ENCODE assay signal across 7 cellular contexts in genomic region chr5:136212252-136212721, GRCh38. TPM values are rescaled to one million over a fixed set of nuclear protein-coding genes. Genes with fewer than 3 reads are reported as not detected.
DNase-seq lines count a peak whose midpoint lies in the region; ATAC-seq and TF ChIP-seq lines count a peak whose summit lies in the region.

No MANE protein-coding gene starts in this region.

- TF ChIP-seq CTCF in HCT116 (IDR thresholded peaks at IDR 0.05 in 2 of 3, conservative IDR thresholded peaks at IDR 0.05 in 1 of 3; ENCODE audit: borderline replicate concordance in 1 of 3, insufficient read depth in 1 of 3, low read depth in 2 of 3, low read length in 2 of 3) (peak; percentile 71 to 97 (median 92); a peak in 5 of 6 replicates), psoas muscle (IDR thresholded peaks at IDR 0.05) (peak; percentile 84)

- intact Hi-C loops in HCT116 (cut with micrococcal nuclease) = loop anchor here (1.0 to 10.0 kb wide), 3 partner anchors 150 to 325 kb away; no protein-coding TSS in a partner anchor
- intact Hi-C loops in psoas muscle (cut with DNase I) = loop anchor here (1.0 to 5.0 kb wide), 3 partner anchors 265 to 325 kb away; no protein-coding TSS in a partner anchor

- TF ChIP-seq RAD21 in HCT116 (IDR thresholded peaks at IDR 0.05; ENCODE audit: low read depth) = peak; percentile 87

- no peak overlapping the region for H3K4me2 ChIP-seq in HCT116 (ENCODE audit: low read length)

- H3K4me1 ChIP-seq in HCT116 (ENCODE audit: control insufficient read depth in 1 of 2, insufficient read depth in 2 of 2, low read length in 2 of 2) = no peaks in the 10 kb centered on the region
- H3K4me1 ChIP-seq in psoas muscle = no peaks in the 10 kb centered on the region

- H3K9ac ChIP-seq in HCT116 (ENCODE audit: low read length) = no peak overlapping the region

- no TSS peak for BruUV-seq in HCT116 (replicated peaks; lab: Mats Ljungman, UMichigan)

- no peaks in the 10 kb centered on the region for H3K27me3 ChIP-seq in HCT116 (ENCODE audit: insufficient read depth, low read length)
- peaks cover 0 to 6% (median 2%) of the 10 kb centered on the region in 3 donors for H3K27me3 ChIP-seq in psoas muscle (ENCODE audit: insufficient read depth in 3 of 3, low read length in 2 of 3)

- RAD21 ChIA-PET in HCT116 (lab: Charles Lee; ENCODE audit: low non-redundant PET in 1 of 2, low total read pairs in 2 of 2, uncharacterized antibody in 2 of 2, unreplicated experiment in 2 of 2) = no interaction called here

- no peak overlapping the region for H2AFZ ChIP-seq in HCT116 (ENCODE audit: low read depth, low read length, poor library complexity, severe bottlenecking)

- H3K36me3 ChIP-seq in HCT116 (ENCODE audit: control insufficient read depth in 1 of 2, insufficient read depth in 2 of 2, low read length in 2 of 2) (no peaks in the 10 kb centered on the region), psoas muscle (ENCODE audit: insufficient read depth in 1 of 2, low read depth in 1 of 2) (no peaks in the 10 kb centered on the region)

- H3K9me3 ChIP-seq in HCT116 (ENCODE audit: control insufficient read depth in 1 of 2, insufficient read depth in 1 of 2, low read depth in 1 of 2, low read length in 2 of 2) (no peaks in the 10 kb centered on the region), psoas muscle (no peaks in the 10 kb centered on the region)

- CTCF ChIA-PET in HCT116 (lab: Charles Lee) = interaction anchor here (0.6 to 1.7 kb wide), 6 partner anchors 10 to 324 kb away, joined by 3 to 4 read pairs (median 4); no protein-coding TSS in a partner anchor

- peak; percentile 83 for ATAC-seq in HCT116
- ATAC-seq in psoas muscle = peak; percentile 67 to 76 (median 71)
- no peak for ATAC-seq in GM18870 (IDR thresholded peaks at IDR 0.05; ENCODE audit: unreplicated experiment)

- TF ChIP-seq POLR2A in HCT116 (IDR thresholded peaks at IDR 0.05; ENCODE audit: borderline replicate concordance, extremely low read depth, insufficient read depth, insufficient read length) = no peak

- H3K79me2 ChIP-seq in HCT116 (ENCODE audit: insufficient read depth, low read length) = no peaks in the 10 kb centered on the region

- H3K9me2 ChIP-seq in HCT116 (ENCODE audit: insufficient read depth) = no peaks in the 10 kb centered on the region

- peak; percentile 81 for DNase-seq in GM03348 (ENCODE audit: low spot score)
- DNase-seq in HCT116 (ENCODE audit: low read depth, low spot score) = peak; percentile 24
- DNase-seq in NCI-H748 (lab: John Stamatoyannopoulos, UW; ENCODE audit: unreplicated experiment) = peak; percentile 60
- DNase-seq in activated T-helper 1 cell treated with anti-CD3 and anti-CD28 coated beads, Interleukin-2, amount 50 U/mL, for 16 hours (ENCODE audit: low read depth in 1 of 2, low spot score in 1 of 2) = peak; percentile 13
- DNase-seq in germinal center (ENCODE audit: low spot score) = peak; percentile 69
- peak; percentile 44 to 80 for DNase-seq in psoas muscle

- WGBS in psoas muscle, 3 donors = 49 to 54% (median 52%) methylated on average over 10 of the region's 10 CpGs

- H3K4me3 ChIP-seq in HCT116 (replicated peaks in 1 of 2; ENCODE audit: low read depth in 1 of 2, low read length in 2 of 2) = no peak overlapping the region
- H3K4me3 ChIP-seq in psoas muscle = no peak overlapping the region

- POLR2A ChIA-PET in HCT116 (lab: Charles Lee) = no interaction called here

- H4K20me1 ChIP-seq in HCT116 (ENCODE audit: insufficient read depth) = no peaks in the 10 kb centered on the region

- no peak overlapping the region for H3K27ac ChIP-seq in HCT116 (ENCODE audit: low read depth, low read length)
- no peak overlapping the region for H3K27ac ChIP-seq in psoas muscle

TF ChIP-seq in HCT116, 20 proteins besides CTCF, POLR2A, EP300 and RAD21:
- TF ChIP-seq ZNF274 (IDR thresholded peaks at IDR 0.05; ENCODE audit: low read depth, low read length) (no peak), POLR2AphosphoS5 (IDR thresholded peaks at IDR 0.05; ENCODE audit: low read depth, low read length) (no peak), ZFX (IDR thresholded peaks at IDR 0.05) (no peak), JUND (IDR thresholded peaks at IDR 0.05) (no peak), SIN3A (IDR thresholded peaks at IDR 0.05; ENCODE audit: low read depth) (no peak), SRF (IDR thresholded peaks at IDR 0.05; ENCODE audit: low read depth) (no peak), ATF3 (IDR thresholded peaks at IDR 0.05) (no peak), TCF7L2 (IDR thresholded peaks at IDR 0.05; ENCODE audit: borderline replicate concordance, extremely low read depth, insufficient read depth, insufficient read length) (no peak), ZBTB33 (IDR thresholded peaks at IDR 0.05; ENCODE audit: extremely low read depth, insufficient replicate concordance, low read length) (no peak), YY1 (IDR thresholded peaks at IDR 0.05; ENCODE audit: extremely low read depth, insufficient replicate concordance, low read depth, low read length) (no peak), CEBPB (IDR thresholded peaks at IDR 0.05; ENCODE audit: low read depth) (no peak), EZH2phosphoT487 (IDR thresholded peaks at IDR 0.05; ENCODE audit: borderline replicate concordance) (no peak), MAX (IDR thresholded peaks at IDR 0.05) (no peak), REST (IDR thresholded peaks at IDR 0.05; ENCODE audit: low read depth) (no peak), EZH2 (IDR thresholded peaks at IDR 0.05) (no peak), ELF1 (IDR thresholded peaks at IDR 0.05; ENCODE audit: borderline replicate concordance, low read depth) (no peak), FOSL1 (IDR thresholded peaks at IDR 0.05; ENCODE audit: low read depth) (no peak)

RNA-seq across cellular contexts. Expression of gene SMIM32, which starts 19.3 kb away (rescaled TPM):
- total RNA-seq in HCT116 (2021; ENCODE audit: unreplicated experiment) (not detected), psoas muscle (under 1 TPM in 2 of 4 donors, not detected in 2; 0.36 to 0.82 TPM)
- polyA plus RNA-seq in HCT116 (2012) = not detected in 2 replicates
- under 1 TPM in 2 of 3 donors, not detected in 1; 0.06 to 0.10 TPM for polyA plus RNA-seq in psoas muscle

Comparison
In these comparisons a context has a peak if more than half of its experiments do, and no peak if none do; other contexts are left out.
1. DNase-seq: peak in every context shown above with its lines; median percentile 81 in GM03348; 69 in germinal center; 62 in psoas muscle; 60 in NCI-H748; 24 in HCT116; 13 in activated T-helper 1 cell treated with anti-CD3 and anti-CD28 coated beads, Interleukin-2, amount 50 U/mL, for 16 hours.